ENCODE assay signal across 24 cellular contexts in genomic region chr5:180394031-180394636, GRCh38. TPM values are rescaled to one million over a fixed set of nuclear protein-coding genes. Genes with fewer than 3 reads are reported as not detected.
DNase-seq lines count a peak whose midpoint lies in the region; ATAC-seq and TF ChIP-seq lines count a peak whose summit lies in the region.
"Had no signal": no experiment of that assay in that cellular context is flagged by ENCODE, and none has a peak within 500 bp of the region (broad histone marks: within the 10 kb centered on the region; RNA-seq: fewer than 3 reads in every experiment).

No MANE protein-coding gene starts in this region.

- CTCF ChIA-PET in WTC11 (lab: Charles Lee): no interaction called here

- in situ Hi-C loops in GM13976 (cut with MboI; ENCODE audit: low sequenced_read_pairs, unreplicated experiment): no loop called here

- no peaks in the 10 kb centered on the region for H3K36me3 Mint-ChIP-seq in WTC11
- H3K36me3 Mint-ChIP-seq: CD8-positive, alpha-beta memory T cell had no signal

- H3K9me3 Mint-ChIP-seq in WTC11: no peaks in the 10 kb centered on the region
- H3K9me3 Mint-ChIP-seq: CD8-positive, alpha-beta memory T cell had no signal

- no peak for TF ChIP-seq CTCF in GM13976 (IDR thresholded peaks at IDR 0.05; ENCODE audit: borderline replicate concordance, control extremely low read depth, extremely low read depth, insufficient read depth, missing control alignments)
- no peak for TF ChIP-seq CTCF in WTC11 (IDR thresholded peaks at IDR 0.05)
- TF ChIP-seq CTCF in omental fat pad (IDR thresholded peaks at IDR 0.05): no peak

- ATAC-seq in WTC11: peak; percentile 57
- no peak for ATAC-seq in omental fat pad (ENCODE audit: low FRiP score)
- no peak for ATAC-seq in HG02885 (IDR thresholded peaks at IDR 0.05; ENCODE audit: poor library complexity, unreplicated experiment)
- ATAC-seq: HepG2, Panc1 had no signal

- H3K27ac Mint-ChIP-seq in WTC11: peak overlapping the region; percentile 9; the same call in 1 of the 2 replicates

- H3K4me1 Mint-ChIP-seq in WTC11: peaks cover 10% of the 10 kb centered on the region
- H3K4me1 Mint-ChIP-seq: CD8-positive, alpha-beta memory T cell had no signal

- intact Hi-C loops in posterior vena cava (cut with DNase I): no loop called here

- H3K4me3 Mint-ChIP-seq in WTC11: no peak overlapping the region
- H3K4me3 Mint-ChIP-seq: CD8-positive, alpha-beta memory T cell had no signal

- POLR2A ChIA-PET in WTC11 (lab: Charles Lee): no interaction called here

- DNase-seq in GM13976 (ENCODE audit: low spot score) (peak; percentile 5), WTC11 (ENCODE audit: low spot score) (no peak), iPS-NIHi11 (ENCODE audit: low spot score) (peak; percentile 15), posterior vena cava (ENCODE audit: low spot score) (peak; percentile 67), omental fat pad (ENCODE audit: low spot score) (no peak), NCI-H774 (lab: John Stamatoyannopoulos, UW) (no peak)
- DNase-seq: ACHN; AML-193; C1 segment of cervical spinal cord; Calu3; CD8-positive, alpha-beta memory T cell; DMS153; KBM-7; MM.1S; NCI-H1048; NCI-H1417 treated with DMSO at 0.1 percent for 48 hours; NCI-H187 treated with DMSO at 0.1 percent for 48 hours; NCI-H2227 treated with DMSO at 0.1 percent for 48 hours; NCI-H510A; NCI-H748 treated with DMSO at 0.1 percent for 48 hours; NK-92 treated with Interleukin-12 subunit alpha and Interleukin-12 subunit beta, amount 100 ng/mL, for 24 hours had no signal

- no peaks in the 10 kb centered on the region for H3K27me3 Mint-ChIP-seq in WTC11 (ENCODE audit: low read depth)

TF ChIP-seq in WTC11, 78 proteins besides CTCF, POLR2A, EP300 and RAD21:
- TF ChIP-seq AR (CRISPR knock-in tag; IDR thresholded peaks at IDR 0.05): no peak
- no peak for TF ChIP-seq FOXK1 (CRISPR knock-in tag; IDR thresholded peaks at IDR 0.05)
- TF ChIP-seq HMGXB4 (CRISPR knock-in tag; IDR thresholded peaks at IDR 0.05): no peak

RNA-seq across cellular contexts. Expression of gene GFPT2, which starts 41.0 kb away (rescaled TPM):
- 124 to 138 TPM (median 136 TPM) in 3 replicates for total RNA-seq in WTC11 (2021)
- total RNA-seq in posterior vena cava: 10 to 100 TPM; 75.4 to 83.3 TPM
- total RNA-seq in omental fat pad: 100 to 1,000 TPM in 2 of 4 donors, 10 to 100 TPM in 2; 42.3 to 553 (median 270) TPM
- total RNA-seq: Calu3 had no signal

Comparison
In these comparisons a context has a peak if more than half of its experiments do, and no peak if none do; other contexts are left out.
1. DNase-seq: peak in GM13976 (single experiment), iPS-NIHi11 (single experiment) and posterior vena cava (single experiment); none in WTC11 (single experiment), omental fat pad (single experiment) and NCI-H774 (single experiment).